11 cellular contexts compared by ENCODE assay signal in genomic region chr9:103991698-103992097, GRCh38.
A peak's percentile ranks its signal among the peaks of the same experiment; 100 is the strongest.
DNase-seq lines count a peak whose midpoint lies in the region; ATAC-seq lines count a peak whose summit lies in the region.
"Had no signal": no experiment of that assay in that cellular context is flagged by ENCODE, and none has a peak within 500 bp of the region (broad histone marks: within the 10 kb centered on the region; RNA-seq: fewer than 3 reads in every experiment).

No MANE protein-coding gene starts in this region.

- peaks cover 10% of the 10 kb centered on the region for H3K4me1 Mint-ChIP-seq in activated T-helper 2 cell treated with anti-CD3 and anti-CD28 coated beads, Interferon-gamma antibody, Interleukin-2, Interleukin-4, amounts not matched to agents 10 μg/mL and 5 μg/mL and 100 μg/mL, durations not matched to agents 14 hours and 24 hours and 36 hours (ENCODE audit: low read depth)
- H3K4me1 Mint-ChIP-seq: activated naive CD4-positive, alpha-beta T cell treated with anti-CD3 and anti-CD28 coated beads, Interleukin-2, amount 50 U/mL, for 24 hours had no signal

- ATAC-seq in GM18498 (IDR thresholded peaks at IDR 0.05; ENCODE audit: unreplicated experiment) (peak; percentile 73), GM19463 (IDR thresholded peaks at IDR 0.05; ENCODE audit: unreplicated experiment) (peak; percentile 79), HG03045 (IDR thresholded peaks at IDR 0.05; ENCODE audit: unreplicated experiment) (peak; percentile 81)
- ATAC-seq: left ventricle myocardium superior had no signal

- H3K27me3 Mint-ChIP-seq in activated T-helper 2 cell treated with anti-CD3 and anti-CD28 coated beads, Interferon-gamma antibody, Interleukin-2, Interleukin-4, amounts not matched to agents 10 μg/mL and 5 μg/mL and 100 μg/mL, durations not matched to agents 14 hours and 24 hours and 36 hours (ENCODE audit: low read depth): no peaks in the 10 kb centered on the region
- H3K27me3 Mint-ChIP-seq: activated naive CD4-positive, alpha-beta T cell treated with anti-CD3 and anti-CD28 coated beads, Interleukin-2, amount 50 U/mL, for 24 hours had no signal

- H3K4me3 Mint-ChIP-seq in activated T-helper 2 cell treated with anti-CD3 and anti-CD28 coated beads, Interferon-gamma antibody, Interleukin-2, Interleukin-4, amounts not matched to agents 10 μg/mL and 5 μg/mL and 100 μg/mL, durations not matched to agents 14 hours and 24 hours and 36 hours (ENCODE audit: low read depth): peak overlapping the region; percentile 38
- H3K4me3 Mint-ChIP-seq: activated naive CD4-positive, alpha-beta T cell treated with anti-CD3 and anti-CD28 coated beads, Interleukin-2, amount 50 U/mL, for 24 hours had no signal

- H3K9me3 Mint-ChIP-seq in activated T-helper 2 cell treated with anti-CD3 and anti-CD28 coated beads, Interferon-gamma antibody, Interleukin-2, Interleukin-4, amounts not matched to agents 10 μg/mL and 5 μg/mL and 100 μg/mL, durations not matched to agents 14 hours and 24 hours and 36 hours: no peaks in the 10 kb centered on the region
- H3K9me3 Mint-ChIP-seq: activated naive CD4-positive, alpha-beta T cell treated with anti-CD3 and anti-CD28 coated beads, Interleukin-2, amount 50 U/mL, for 24 hours had no signal

- H3K36me3 Mint-ChIP-seq in activated T-helper 2 cell treated with anti-CD3 and anti-CD28 coated beads, Interferon-gamma antibody, Interleukin-2, Interleukin-4, amounts not matched to agents 10 μg/mL and 5 μg/mL and 100 μg/mL, durations not matched to agents 14 hours and 24 hours and 36 hours (ENCODE audit: low read depth): no peaks in the 10 kb centered on the region
- H3K36me3 Mint-ChIP-seq: activated naive CD4-positive, alpha-beta T cell treated with anti-CD3 and anti-CD28 coated beads, Interleukin-2, amount 50 U/mL, for 24 hours had no signal

- DNase-seq in activated T-helper 2 cell treated with anti-CD3 and anti-CD28 coated beads, Interferon-gamma antibody, Interleukin-2, Interleukin-4, amounts not matched to agents 10 μg/mL and 5 μg/mL and 100 μg/mL, durations not matched to agents 14 hours and 24 hours and 36 hours (ENCODE audit: low spot score): no peak
- DNase-seq in glomerular visceral epithelial cell (ENCODE audit: extremely low spot score) (no peak), pons (ENCODE audit: low spot score) (no peak), NCI-H146 treated with DMSO at 0.1 percent for 48 hours (lab: John Stamatoyannopoulos, UW; ENCODE audit: unreplicated experiment) (no peak), cardiac septum (ENCODE audit: low spot score) (no peak)
- DNase-seq: Calu3, left ventricle myocardium superior had no signal

- intact Hi-C loops in activated T-helper 2 cell treated with anti-CD3 and anti-CD28 coated beads, Interferon-gamma antibody, Interleukin-2, Interleukin-4, amounts not matched to agents 10 μg/mL and 5 μg/mL and 100 μg/mL, durations not matched to agents 14 hours and 24 hours and 36 hours (cut with micrococcal nuclease): no loop called here
- intact Hi-C loops in cardiac septum (cut with DNase I): no loop called here

- peak overlapping the region; percentile 87 for H3K27ac Mint-ChIP-seq in activated T-helper 2 cell treated with anti-CD3 and anti-CD28 coated beads, Interferon-gamma antibody, Interleukin-2, Interleukin-4, amounts not matched to agents 10 μg/mL and 5 μg/mL and 100 μg/mL, durations not matched to agents 14 hours and 24 hours and 36 hours
- H3K27ac Mint-ChIP-seq: activated naive CD4-positive, alpha-beta T cell treated with anti-CD3 and anti-CD28 coated beads, Interleukin-2, amount 50 U/mL, for 24 hours had no signal
